ENCODE assay signal across 1 cellular context in the genomic region with DNA sequence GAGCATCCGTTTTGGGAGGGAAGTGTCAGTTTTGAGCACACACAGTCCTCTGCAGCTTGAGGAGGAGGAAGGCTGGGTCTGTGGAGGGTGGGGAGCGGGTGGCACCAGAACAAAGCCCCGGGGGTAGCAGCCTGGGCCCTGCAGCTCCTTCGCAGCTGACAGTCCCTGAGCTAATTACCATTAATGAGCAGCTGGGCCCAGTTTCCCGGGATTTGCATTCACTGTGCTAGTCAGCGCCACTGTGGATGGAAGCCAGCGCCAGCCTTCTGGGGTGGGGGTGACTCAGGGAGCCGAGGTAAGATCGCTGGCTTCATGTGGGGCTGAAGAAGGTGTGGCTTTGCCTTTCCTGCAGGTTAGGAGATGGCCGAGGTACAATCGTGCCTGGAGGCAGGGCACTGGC.
TF ChIP-seq lines count a peak whose summit lies in the region.

No MANE protein-coding gene starts in this region.

TF ChIP-seq in WTC11, 78 proteins besides CTCF, POLR2A, EP300 and RAD21 (continued from another document):
- no peak for TF ChIP-seq E2F5 (CRISPR knock-in tag; IDR thresholded peaks at IDR 0.05)
- no peak for TF ChIP-seq FOXK1 (CRISPR knock-in tag; IDR thresholded peaks at IDR 0.05)
- no peak for TF ChIP-seq EMX1 (CRISPR knock-in tag; IDR thresholded peaks at IDR 0.05)
- TF ChIP-seq NR1H2 (CRISPR knock-in tag; IDR thresholded peaks at IDR 0.05), result no peak
- TF ChIP-seq MAX (CRISPR knock-in tag; IDR thresholded peaks at IDR 0.05), result no peak
- TF ChIP-seq GABPB1 (CRISPR knock-in tag; IDR thresholded peaks at IDR 0.05), result no peak
